ENCODE assay signal across 30 cellular contexts in genomic region chr11:133123371-133123770, GRCh38.
"Had no signal": no experiment of that assay in that cellular context is flagged by ENCODE, and none has a peak within 500 bp of the region (broad histone marks: within the 10 kb centered on the region; RNA-seq: fewer than 3 reads in every experiment).

No MANE protein-coding gene starts in this region.

- H3K27ac ChIP-seq: ascending aorta, breast epithelium, cardiac muscle cell, esophagus squamous epithelium, gastroesophageal sphincter had no signal

- H3K27me3 ChIP-seq: ascending aorta, cardiac muscle cell had no signal

- H3K4me3 Mint-ChIP-seq: activated CD4-positive, alpha-beta memory T cell treated with anti-CD3 and anti-CD28 coated beads, Interleukin-2, amount 10 ng/mL, durations not matched to agents 7 days and 5 days; activated CD4-positive, alpha-beta T cell treated with anti-CD3 and anti-CD28 coated beads, Interleukin-2, amount 10 ng/mL, durations not matched to agents 7 days and 5 days; activated naive CD4-positive, alpha-beta T cell treated with anti-CD3 and anti-CD28 coated beads, Interleukin-2, amount 10 ng/mL, durations not matched to agents 7 days and 5 days; activated naive CD8-positive, alpha-beta T cell treated with anti-CD3 and anti-CD28 coated beads, Interleukin-2, amount 10 ng/mL, durations not matched to agents 7 days and 5 days; activated T-cell treated with anti-CD3 and anti-CD28 coated beads, Interleukin-2, amount 50 U/mL, for 24 hours; activated T-cell treated with anti-CD3 and anti-CD28 coated beads, Interleukin-2, amount 50 U/mL, for 72 hours; brain; effector memory CD8-positive, alpha-beta T cell; WTC11 had no signal

- H3K9me3 Mint-ChIP-seq: activated CD4-positive, alpha-beta memory T cell treated with anti-CD3 and anti-CD28 coated beads, Interleukin-2, amount 10 ng/mL, durations not matched to agents 7 days and 5 days; activated CD4-positive, alpha-beta T cell treated with anti-CD3 and anti-CD28 coated beads, Interleukin-2, amount 10 ng/mL, durations not matched to agents 7 days and 5 days; activated naive CD4-positive, alpha-beta T cell treated with anti-CD3 and anti-CD28 coated beads, Interleukin-2, amount 10 ng/mL, durations not matched to agents 7 days and 5 days; activated naive CD8-positive, alpha-beta T cell treated with anti-CD3 and anti-CD28 coated beads, Interleukin-2, amount 10 ng/mL, durations not matched to agents 7 days and 5 days; activated T-cell treated with anti-CD3 and anti-CD28 coated beads, Interleukin-2, amount 50 U/mL, for 24 hours; brain; effector memory CD8-positive, alpha-beta T cell; WTC11 had no signal

- H3K4me3 ChIP-seq: ascending aorta, breast epithelium, cardiac muscle cell, esophagus squamous epithelium, gastroesophageal sphincter had no signal

- DNase-seq: activated CD4-positive, alpha-beta memory T cell treated with anti-CD3 and anti-CD28 coated beads, Interleukin-2, amount 10 ng/mL, durations not matched to agents 7 days and 5 days; activated CD4-positive, alpha-beta T cell treated with anti-CD3 and anti-CD28 coated beads for 1 hour; activated CD4-positive, alpha-beta T cell treated with anti-CD3 and anti-CD28 coated beads for 4 hours; activated CD4-positive, alpha-beta T cell treated with anti-CD3 and anti-CD28 coated beads, Interleukin-2, amount 10 ng/mL, durations not matched to agents 7 days and 5 days; activated CD4-positive, alpha-beta T cell treated with anti-CD3 and anti-CD28 coated beads, Interleukin-2, amount 50 U/mL, for 4 hours; activated CD8-positive, alpha-beta memory T cell treated with anti-CD3 and anti-CD28 coated beads, Interleukin-2, amount 50 U/mL, for 48 hours; activated gamma-delta T cell; activated naive CD4-positive, alpha-beta T cell; activated naive CD4-positive, alpha-beta T cell treated with anti-CD3 and anti-CD28 coated beads, Interleukin-2, amount 10 ng/mL, durations not matched to agents 7 days and 5 days; activated naive CD8-positive, alpha-beta T cell treated with anti-CD3 and anti-CD28 coated beads, Interleukin-2, amount 10 ng/mL, durations not matched to agents 7 days and 5 days; activated T-cell treated with anti-CD3 and anti-CD28 coated beads for 4 hours; activated T-cell treated with anti-CD3 and anti-CD28 coated beads, Interleukin-2, amount 50 U/mL, for 24 hours; activated T-cell treated with anti-CD3 and anti-CD28 coated beads, Interleukin-2, amount 50 U/mL, for 72 hours; central memory CD4-positive, alpha-beta T cell; cortex of kidney; dermis blood vessel endothelial cell; effector CD4-positive, alpha-beta T cell; effector memory CD8-positive, alpha-beta T cell; esophagus squamous epithelium; foreskin melanocyte; head of caudate nucleus; hippocampal formation; T-helper 2 cell had no signal

- H3K4me1 ChIP-seq: ascending aorta, breast epithelium, esophagus squamous epithelium, gastroesophageal sphincter had no signal

- H3K27me3 Mint-ChIP-seq: activated CD4-positive, alpha-beta memory T cell treated with anti-CD3 and anti-CD28 coated beads, Interleukin-2, amount 10 ng/mL, durations not matched to agents 7 days and 5 days; activated naive CD4-positive, alpha-beta T cell treated with anti-CD3 and anti-CD28 coated beads, Interleukin-2, amount 10 ng/mL, durations not matched to agents 7 days and 5 days; activated naive CD8-positive, alpha-beta T cell treated with anti-CD3 and anti-CD28 coated beads, Interleukin-2, amount 10 ng/mL, durations not matched to agents 7 days and 5 days; activated T-cell treated with anti-CD3 and anti-CD28 coated beads, Interleukin-2, amount 50 U/mL, for 24 hours had no signal

- H3K36me3 Mint-ChIP-seq: activated naive CD4-positive, alpha-beta T cell treated with anti-CD3 and anti-CD28 coated beads, Interleukin-2, amount 10 ng/mL, durations not matched to agents 7 days and 5 days; activated naive CD4-positive, alpha-beta T cell treated with anti-CD3 and anti-CD28 coated beads, Interleukin-2, amount 50 U/mL, for 72 hours; activated naive CD8-positive, alpha-beta T cell treated with anti-CD3 and anti-CD28 coated beads, Interleukin-2, amount 10 ng/mL, durations not matched to agents 7 days and 5 days; brain; WTC11 had no signal

- ATAC-seq: activated naive CD4-positive, alpha-beta T cell treated with anti-CD3 and anti-CD28 coated beads, Interleukin-2, amount 50 U/mL, for 72 hours; activated T-cell treated with anti-CD3 and anti-CD28 coated beads, Interleukin-2, amount 50 U/mL, for 72 hours; effector memory CD8-positive, alpha-beta T cell; gastroesophageal sphincter; WTC11 had no signal

- H3K9me3 ChIP-seq: ascending aorta, breast epithelium, esophagus squamous epithelium, gastroesophageal sphincter had no signal

- H3K36me3 ChIP-seq: ascending aorta, breast epithelium, cardiac muscle cell, esophagus squamous epithelium, gastroesophageal sphincter had no signal

- H3K4me1 Mint-ChIP-seq: activated CD4-positive, alpha-beta memory T cell treated with anti-CD3 and anti-CD28 coated beads, Interleukin-2, amount 10 ng/mL, durations not matched to agents 7 days and 5 days; activated CD4-positive, alpha-beta T cell treated with anti-CD3 and anti-CD28 coated beads, Interleukin-2, amount 10 ng/mL, durations not matched to agents 7 days and 5 days; activated naive CD4-positive, alpha-beta T cell treated with anti-CD3 and anti-CD28 coated beads, Interleukin-2, amount 10 ng/mL, durations not matched to agents 7 days and 5 days; activated naive CD8-positive, alpha-beta T cell treated with anti-CD3 and anti-CD28 coated beads, Interleukin-2, amount 10 ng/mL, durations not matched to agents 7 days and 5 days; brain had no signal

- H3K27ac Mint-ChIP-seq: activated CD4-positive, alpha-beta memory T cell treated with anti-CD3 and anti-CD28 coated beads, Interleukin-2, amount 10 ng/mL, durations not matched to agents 7 days and 5 days; activated CD4-positive, alpha-beta T cell treated with anti-CD3 and anti-CD28 coated beads, Interleukin-2, amount 10 ng/mL, durations not matched to agents 7 days and 5 days; activated naive CD4-positive, alpha-beta T cell treated with anti-CD3 and anti-CD28 coated beads, Interleukin-2, amount 10 ng/mL, durations not matched to agents 7 days and 5 days; activated naive CD4-positive, alpha-beta T cell treated with anti-CD3 and anti-CD28 coated beads, Interleukin-2, amount 50 U/mL, for 72 hours; activated naive CD8-positive, alpha-beta T cell treated with anti-CD3 and anti-CD28 coated beads, Interleukin-2, amount 10 ng/mL, durations not matched to agents 7 days and 5 days; activated T-cell treated with anti-CD3 and anti-CD28 coated beads, Interleukin-2, amount 50 U/mL, for 24 hours; activated T-cell treated with anti-CD3 and anti-CD28 coated beads, Interleukin-2, amount 50 U/mL, for 72 hours; brain; effector memory CD8-positive, alpha-beta T cell; WTC11 had no signal
